Comparison of ENCODE assay signal across 21 cellular contexts in genomic region chr5:36640949-36641348, GRCh38. TPM values are rescaled to one million over a fixed set of nuclear protein-coding genes. Genes with fewer than 3 reads are reported as not detected.
"Had no signal": no experiment of that assay in that cellular context is flagged by ENCODE, and none has a peak within 500 bp of the region (broad histone marks: within the 10 kb centered on the region; RNA-seq: fewer than 3 reads in every experiment).

No MANE protein-coding gene starts in this region.

- H3K4me3 ChIP-seq: lung, pancreas, smooth muscle cell, testis, upper lobe of left lung had no signal

- H3K27me3 Mint-ChIP-seq: dendritic cell treated with granulocyte-macrophage colony-stimulating factor and Interleukin-4, amounts not matched to agents 40 ng/mL and 50 ng/mL, for 4 days had no signal

- H3K4me3 Mint-ChIP-seq: activated CD4-positive, alpha-beta T cell treated with anti-CD3 and anti-CD28 coated beads, Interleukin-2, amount 10 ng/mL, durations not matched to agents 24 days and 14 days; activated CD8-positive, alpha-beta T cell treated with anti-CD3 and anti-CD28 coated beads for 36 hours; activated naive CD4-positive, alpha-beta T cell treated with anti-CD3 and anti-CD28 coated beads for 36 hours; activated T-cell treated with anti-CD3 and anti-CD28 coated beads, Interleukin-2, amount 50 U/mL, for 24 hours; dendritic cell treated with granulocyte-macrophage colony-stimulating factor and Interleukin-4, amounts not matched to agents 40 ng/mL and 50 ng/mL, for 4 days; effector memory CD8-positive, alpha-beta T cell; natural killer cell treated with Interleukin-12 subunit alpha and Interleukin-12 subunit beta and Interleukin-15 and Interleukin-18, amount 100 ng/mL, for 72 hours; T-cell had no signal

- H3K36me3 ChIP-seq: neutrophil, pancreas, upper lobe of left lung had no signal

- H3K27me3 ChIP-seq: neutrophil, pancreas, testis, upper lobe of left lung had no signal

- DNase-seq: activated CD4-positive, alpha-beta T cell treated with anti-CD3 and anti-CD28 coated beads, Interleukin-2, amount 10 ng/mL, durations not matched to agents 24 days and 14 days; activated CD8-positive, alpha-beta T cell treated with anti-CD3 and anti-CD28 coated beads for 36 hours; activated naive CD4-positive, alpha-beta T cell treated with anti-CD3 and anti-CD28 coated beads for 36 hours; activated T-cell treated with anti-CD3 and anti-CD28 coated beads, Interleukin-2, amount 50 U/mL, for 24 hours; aorta; effector memory CD8-positive, alpha-beta T cell; foreskin melanocyte; glutamatergic neuron; hypothalamus; islet precursor cell; pancreas; stimulated activated CD4-positive, alpha-beta T cell treated with anti-CD3 and anti-CD28 coated beads, Interleukin-4, amount 100 ng/mL, for 1 hour; T-cell; testis; upper lobe of left lung had no signal

- H3K9me3 Mint-ChIP-seq: activated CD4-positive, alpha-beta T cell treated with anti-CD3 and anti-CD28 coated beads, Interleukin-2, amount 10 ng/mL, durations not matched to agents 24 days and 14 days; activated CD8-positive, alpha-beta T cell treated with anti-CD3 and anti-CD28 coated beads for 36 hours; activated naive CD4-positive, alpha-beta T cell treated with anti-CD3 and anti-CD28 coated beads for 36 hours; activated T-cell treated with anti-CD3 and anti-CD28 coated beads, Interleukin-2, amount 50 U/mL, for 24 hours; dendritic cell treated with granulocyte-macrophage colony-stimulating factor and Interleukin-4, amounts not matched to agents 40 ng/mL and 50 ng/mL, for 4 days; effector memory CD8-positive, alpha-beta T cell; natural killer cell treated with Interleukin-12 subunit alpha and Interleukin-12 subunit beta and Interleukin-15 and Interleukin-18, amount 100 ng/mL, for 72 hours; T-cell had no signal

- H3K36me3 Mint-ChIP-seq: natural killer cell treated with Interleukin-12 subunit alpha and Interleukin-12 subunit beta and Interleukin-15 and Interleukin-18, amount 100 ng/mL, for 72 hours; T-cell had no signal

- H3K9me3 ChIP-seq: neutrophil, pancreas, testis, upper lobe of left lung had no signal

- ATAC-seq: activated CD8-positive, alpha-beta T cell treated with anti-CD3 and anti-CD28 coated beads for 36 hours; effector memory CD8-positive, alpha-beta T cell; natural killer cell treated with Interleukin-12 subunit alpha and Interleukin-12 subunit beta and Interleukin-15 and Interleukin-18, amount 100 ng/mL, for 72 hours; pancreas; sciatic nerve; T-cell had no signal

- H3K27ac Mint-ChIP-seq: activated CD4-positive, alpha-beta T cell treated with anti-CD3 and anti-CD28 coated beads, Interleukin-2, amount 10 ng/mL, durations not matched to agents 24 days and 14 days; activated CD8-positive, alpha-beta T cell treated with anti-CD3 and anti-CD28 coated beads for 36 hours; activated naive CD4-positive, alpha-beta T cell treated with anti-CD3 and anti-CD28 coated beads for 36 hours; activated T-cell treated with anti-CD3 and anti-CD28 coated beads, Interleukin-2, amount 50 U/mL, for 24 hours; dendritic cell treated with granulocyte-macrophage colony-stimulating factor and Interleukin-4, amounts not matched to agents 40 ng/mL and 50 ng/mL, for 4 days; effector memory CD8-positive, alpha-beta T cell; natural killer cell treated with Interleukin-12 subunit alpha and Interleukin-12 subunit beta and Interleukin-15 and Interleukin-18, amount 100 ng/mL, for 72 hours; T-cell had no signal

- H3K27ac ChIP-seq: neutrophil, pancreas, testis, upper lobe of left lung had no signal

- H3K4me1 ChIP-seq: pancreas, testis, upper lobe of left lung had no signal

- H3K4me1 Mint-ChIP-seq: activated CD4-positive, alpha-beta T cell treated with anti-CD3 and anti-CD28 coated beads, Interleukin-2, amount 10 ng/mL, durations not matched to agents 24 days and 14 days; T-cell had no signal

RNA-seq across cellular contexts. Expression of gene SLC1A3, which starts 34.5 kb away (rescaled TPM):
- total RNA-seq: activated CD4-positive, alpha-beta T cell treated with anti-CD3 and anti-CD28 coated beads, Interleukin-2, amount 10 ng/mL, durations not matched to agents 24 days and 14 days had no signal
